ENCODE assay signal across 23 cellular contexts in genomic region chr3:157488144-157488543, GRCh38. TPM values are rescaled to one million over a fixed set of nuclear protein-coding genes. Genes with fewer than 3 reads are reported as not detected.
DNase-seq lines count a peak whose midpoint lies in the region; ATAC-seq, FAIRE-seq and TF ChIP-seq lines count a peak whose summit lies in the region.
"Had no signal": no experiment of that assay in that cellular context is flagged by ENCODE, and none has a peak within 500 bp of the region (broad histone marks: within the 10 kb centered on the region; RNA-seq: fewer than 3 reads in every experiment).

No MANE protein-coding gene starts in this region.

- no peak overlapping the region for H2AFZ ChIP-seq in endothelial cell of umbilical vein (ENCODE audit: low read depth, low read length)
- H2AFZ ChIP-seq: GM23338 had no signal

- intact Hi-C loops in endothelial cell of umbilical vein (cut with micrococcal nuclease) (no loop called here), Caco-2 (cut with micrococcal nuclease; ENCODE audit: unreplicated experiment) (no loop called here), kidney (cut with DNase I) (no loop called here), lower lobe of right lung (cut with DNase I) (no loop called here)

- TF ChIP-seq POLR2A in endothelial cell of umbilical vein (IDR thresholded peaks at IDR 0.05; ENCODE audit: low read depth, low read length), result peak; percentile 10

- no peaks in the 10 kb centered on the region for H4K20me1 ChIP-seq in endothelial cell of umbilical vein (replicated peaks; ENCODE audit: control insufficient read depth, extremely low read depth, insufficient read depth, low read length)

- H3K79me2 ChIP-seq in endothelial cell of umbilical vein (ENCODE audit: control insufficient read depth, insufficient read depth, low read length), result peaks cover 90% of the 10 kb centered on the region

- H3K4me3 ChIP-seq in endothelial cell of umbilical vein (replicated peaks in 1 of 3; ENCODE audit: insufficient read depth in 1 of 3, low read depth in 1 of 3, low read length in 3 of 3) (no peak overlapping the region), Caco-2 (ENCODE audit: low read depth, low read length) (no peak overlapping the region), kidney (ENCODE audit: low read length in 2 of 2) (no peak overlapping the region), lower lobe of right lung (no peak overlapping the region)
- H3K4me3 ChIP-seq: GM23338, HAP-1 had no signal

- no peak for ATAC-seq in lower lobe of right lung
- ATAC-seq: GM23338 had no signal

- CTCF ChIA-PET in endothelial cell of umbilical vein (lab: Charles Lee), result no interaction called here
- CTCF ChIA-PET in Caco-2 (lab: Charles Lee), result no interaction called here

- peak overlapping the region; percentile 42; the same call in 1 of the 2 replicates for H3K27ac Mint-ChIP-seq in HFFc6
- no peak overlapping the region for H3K27ac Mint-ChIP-seq in Caco-2 (ENCODE audit: unreplicated experiment)
- H3K27ac Mint-ChIP-seq: GM23338 had no signal

- H3K27me3 Mint-ChIP-seq in HFFc6 (ENCODE audit: insufficient read depth) (no peaks in the 10 kb centered on the region), Caco-2 (ENCODE audit: insufficient read depth, unreplicated experiment) (no peaks in the 10 kb centered on the region)

- TF ChIP-seq CTCF in HFFc6 (IDR thresholded peaks at IDR 0.05) (no peak), endothelial cell of umbilical vein (IDR thresholded peaks at IDR 0.05; ENCODE audit: extremely low read depth in 1 of 2, insufficient read depth in 1 of 2, low read depth in 1 of 2, low read length in 2 of 2) (no peak), Caco-2 (IDR thresholded peaks at IDR 0.05; ENCODE audit: insufficient read depth in 1 of 2, low read depth in 1 of 2, low read length in 1 of 2, severe bottlenecking in 1 of 2, unreplicated experiment in 1 of 2) (no peak), kidney (IDR thresholded peaks at IDR 0.05; ENCODE audit: borderline replicate concordance, extremely low read depth, insufficient read depth) (no peak), lower lobe of right lung (IDR thresholded peaks at IDR 0.05) (no peak)

- DNase-seq in HFFc6, result no peak
- DNase-seq in RKO (ENCODE audit: low spot score), result peak; percentile 41
- peak; percentile 34 for DNase-seq in endothelial cell of umbilical vein (ENCODE audit: low read depth, low spot score)
- DNase-seq in Caco-2, result no peak
- no peak for DNase-seq in frontal cortex (ENCODE audit: low spot score in 2 of 2)
- no peak for DNase-seq in kidney
- no peak for DNase-seq in lower lobe of right lung
- DNase-seq: BE2C; Calu3; CD8-positive, alpha-beta memory T cell; DMS153; DND-41; NCI-H1092; NCI-H1436; NCI-H187 treated with DMSO at 0.1 percent for 48 hours; NCI-H446; NCI-H524 treated with DMSO at 0.1 percent for 48 hours; NCI-H774; SHP77 treated with DMSO at 0.1 percent for 48 hours had no signal

- dilution Hi-C loops in endothelial cell of umbilical vein (cut with MboI; ENCODE audit: extremely low pct_ligation_motif_present, low sequenced_read_pairs), result no loop called here

- H3K4me1 Mint-ChIP-seq in HFFc6 (ENCODE audit: low read depth), result peaks cover 42% of the 10 kb centered on the region
- H3K4me1 Mint-ChIP-seq in Caco-2 (ENCODE audit: low read depth, unreplicated experiment), result no peaks in the 10 kb centered on the region
- H3K4me1 Mint-ChIP-seq: CD8-positive, alpha-beta memory T cell had no signal

- H3K9me1 ChIP-seq in endothelial cell of umbilical vein (replicated peaks; ENCODE audit: control insufficient read depth, extremely low read depth, insufficient read depth, low read length), result no peaks in the 10 kb centered on the region

- H3K9me3 ChIP-seq in endothelial cell of umbilical vein (replicated peaks; ENCODE audit: control insufficient read depth, insufficient read depth, low read length), result no peaks in the 10 kb centered on the region
- no peaks in the 10 kb centered on the region for H3K9me3 ChIP-seq in Caco-2
- H3K9me3 ChIP-seq in kidney (ENCODE audit: control insufficient read depth in 1 of 2, low read length in 2 of 2), result no peaks in the 10 kb centered on the region
- no peaks in the 10 kb centered on the region for H3K9me3 ChIP-seq in lower lobe of right lung
- H3K9me3 ChIP-seq: BE2C, HAP-1 had no signal

- H3K36me3 Mint-ChIP-seq in HFFc6 (ENCODE audit: low read depth) (peaks cover 48% of the 10 kb centered on the region), Caco-2 (ENCODE audit: insufficient read depth, unreplicated experiment) (no peaks in the 10 kb centered on the region)
- H3K36me3 Mint-ChIP-seq: CD14-positive monocyte; CD8-positive, alpha-beta memory T cell had no signal

- H3K9me3 Mint-ChIP-seq in HFFc6 (no peaks in the 10 kb centered on the region), Caco-2 (ENCODE audit: unreplicated experiment) (no peaks in the 10 kb centered on the region)
- H3K9me3 Mint-ChIP-seq: CD8-positive, alpha-beta memory T cell; GM23338 had no signal

- H3K9ac ChIP-seq in endothelial cell of umbilical vein (replicated peaks; ENCODE audit: extremely low read depth, insufficient read depth, low read length), result no peak overlapping the region
- no peak overlapping the region for H3K9ac ChIP-seq in kidney (ENCODE audit: low read length in 2 of 2)

- H3K27ac ChIP-seq in endothelial cell of umbilical vein (ENCODE audit: insufficient read depth, low read depth, low read length), result no peak overlapping the region
- H3K27ac ChIP-seq in kidney (ENCODE audit: low read depth in 2 of 2, low read length in 2 of 2), result no peak overlapping the region
- H3K27ac ChIP-seq in lower lobe of right lung, result no peak overlapping the region

- H3K27me3 ChIP-seq in endothelial cell of umbilical vein (ENCODE audit: control insufficient read depth in 2 of 2, insufficient read depth in 2 of 2, low read length in 2 of 2), result no peaks in the 10 kb centered on the region
- no peaks in the 10 kb centered on the region for H3K27me3 ChIP-seq in Caco-2 (replicated peaks; ENCODE audit: control insufficient read depth, insufficient read depth, low read length)
- no peaks in the 10 kb centered on the region for H3K27me3 ChIP-seq in lower lobe of right lung (ENCODE audit: low read depth)

- peaks cover 16% of the 10 kb centered on the region for H3K4me1 ChIP-seq in endothelial cell of umbilical vein (ENCODE audit: control insufficient read depth, extremely low read depth, insufficient read depth, low read length)
- peaks cover 5% of the 10 kb centered on the region; the same call in 1 of the 2 replicates for H3K4me1 ChIP-seq in Caco-2
- peaks cover 0 to 2% of the 10 kb centered on the region in 2 donors for H3K4me1 ChIP-seq in kidney (ENCODE audit: control insufficient read depth in 1 of 2, insufficient read depth in 1 of 2, low read depth in 1 of 2, low read length in 2 of 2)
- no peaks in the 10 kb centered on the region for H3K4me1 ChIP-seq in lower lobe of right lung
- H3K4me1 ChIP-seq: BE2C, HAP-1 had no signal

- no peak overlapping the region for H3K4me2 ChIP-seq in endothelial cell of umbilical vein (ENCODE audit: insufficient read depth, low read length)
- H3K4me2 ChIP-seq: GM23338 had no signal

- H3K4me3 Mint-ChIP-seq in HFFc6 (no peak overlapping the region), Caco-2 (ENCODE audit: unreplicated experiment) (no peak overlapping the region)
- H3K4me3 Mint-ChIP-seq: CD14-positive monocyte; CD8-positive, alpha-beta memory T cell; GM23338 had no signal

- POLR2A ChIA-PET in endothelial cell of umbilical vein (lab: Charles Lee) (no interaction called here), Caco-2 (lab: Charles Lee) (interaction anchor here (0.7 kb wide), 1 partner anchor 340 kb away, joined by 8 read pairs; no protein-coding TSS in a partner anchor)

- BruUV-seq in endothelial cell of umbilical vein (replicated peaks; lab: Mats Ljungman, UMichigan) (no TSS peak), Caco-2 (replicated peaks; lab: Mats Ljungman, UMichigan) (no TSS peak)

- no peak for FAIRE-seq in endothelial cell of umbilical vein (lab: Jason Lieb, UNC)
- FAIRE-seq in frontal cortex (lab: Jason Lieb, UNC), result no peak
- no peak for FAIRE-seq in kidney (lab: Jason Lieb, UNC)

- peaks cover 0 to 10% of the 10 kb centered on the region in 2 experiments for H3K36me3 ChIP-seq in endothelial cell of umbilical vein (ENCODE audit: control insufficient read depth in 2 of 2, extremely low read depth in 1 of 2, insufficient read depth in 2 of 2, low read length in 2 of 2)
- no peaks in the 10 kb centered on the region for H3K36me3 ChIP-seq in Caco-2 (ENCODE audit: control insufficient read depth, insufficient read depth, low read length)
- H3K36me3 ChIP-seq in kidney (ENCODE audit: control insufficient read depth in 1 of 2, insufficient read depth in 2 of 2, low read length in 2 of 2), result no peaks in the 10 kb centered on the region
- no peaks in the 10 kb centered on the region for H3K36me3 ChIP-seq in lower lobe of right lung
- H3K36me3 ChIP-seq: BE2C, HAP-1 had no signal

RNA-seq across cellular contexts. Expression of gene VEPH1, which starts 15.1 kb away (rescaled TPM):
- total RNA-seq in HFFc6 (2021; fragmentation: NEBNext Ultra II Directional; extraction: Animal tissue kit (Norgen Biotek cat#: 25700)), result 10 to 100 TPM; 33.3 to 72.7 (median 63.8) TPM
- total RNA-seq in endothelial cell of umbilical vein (136 and 142 TPM in 2 replicates), Caco-2 (2022) (11.0 and 12.0 TPM in 2 replicates), frontal cortex (13.0 TPM), kidney (17.8 TPM), lower lobe of right lung (116 TPM)
- polyA plus RNA-seq in endothelial cell of umbilical vein (36.7 and 42.9 TPM in 2 replicates), kidney (ENCODE audit: insufficient read depth, low read depth, low replicate concordance) (29.2 TPM)
- 58.8 and 61.9 TPM in 2 replicates for polyA plus RNA-seq in endothelial cell of umbilical vein (2011; cell fraction: cytosol; rRNA removed)
- 103 and 121 TPM in 2 replicates for polyA plus RNA-seq in endothelial cell of umbilical vein (2011; cell fraction: nucleus; rRNA removed)
- 116 and 257 TPM in 2 replicates for polyA plus RNA-seq in endothelial cell of umbilical vein (2012)
- 178 and 183 TPM in 2 replicates for polyA minus RNA-seq in endothelial cell of umbilical vein
- polyA minus RNA-seq in endothelial cell of umbilical vein (2011; cell fraction: cytosol; rRNA and poly(A)+ RNA removed), result 6.1 TPM
- 416 and 737 TPM in 2 replicates for polyA minus RNA-seq in endothelial cell of umbilical vein (2011; cell fraction: nucleus; rRNA and poly(A)+ RNA removed)
- total RNA-seq: CD8-positive, alpha-beta memory T cell; T-helper 1 cell treated with Interleukin-12 subunit alpha and Interleukin-12 subunit beta and Interleukin-4 antibody, amounts not matched to agents 30 ng/mL and 1 ng/mL, for 36 hours had no signal
- polyA plus RNA-seq: CD8-positive, alpha-beta memory T cell had no signal

RNA-seq across cellular contexts. Expression of gene PTX3, which starts 51.5 kb away (rescaled TPM):
- total RNA-seq in HFFc6 (2021; fragmentation: NEBNext Ultra II Directional; extraction: Animal tissue kit (Norgen Biotek cat#: 25700)), result 10 to 100 TPM; 21.0 to 45.4 (median 44.5) TPM
- total RNA-seq in endothelial cell of umbilical vein, result 149 and 172 TPM in 2 replicates
- 122 and 131 TPM in 2 replicates for polyA plus RNA-seq in endothelial cell of umbilical vein
- polyA plus RNA-seq in endothelial cell of umbilical vein (2011; cell fraction: cytosol; rRNA removed), result 157 and 193 TPM in 2 replicates
- polyA plus RNA-seq in endothelial cell of umbilical vein (2011; cell fraction: nucleus; rRNA removed), result 90.1 and 137 TPM in 2 replicates
- 252 and 339 TPM in 2 replicates for polyA plus RNA-seq in endothelial cell of umbilical vein (2012)
- polyA minus RNA-seq in endothelial cell of umbilical vein, result 178 and 192 TPM in 2 replicates
- polyA minus RNA-seq in endothelial cell of umbilical vein (2011; cell fraction: cytosol; rRNA and poly(A)+ RNA removed), result 0.51 TPM
- 35.4 and 48.3 TPM in 2 replicates for polyA minus RNA-seq in endothelial cell of umbilical vein (2011; cell fraction: nucleus; rRNA and poly(A)+ RNA removed)
- 0.16 TPM in 1 of 2 replicates, not detected in the other for total RNA-seq in Caco-2 (2022)
- 16.7 TPM for total RNA-seq in frontal cortex
- 2.7 TPM for total RNA-seq in kidney
- polyA plus RNA-seq in kidney (ENCODE audit: insufficient read depth, low read depth, low replicate concordance), result 0.45 TPM
- total RNA-seq in lower lobe of right lung, result 3.2 TPM
- total RNA-seq: CD8-positive, alpha-beta memory T cell; T-helper 1 cell treated with Interleukin-12 subunit alpha and Interleukin-12 subunit beta and Interleukin-4 antibody, amounts not matched to agents 30 ng/mL and 1 ng/mL, for 36 hours had no signal

Comparison
In these comparisons a context has a peak if more than half of its experiments do, and no peak if none do; other contexts are left out.
1. DNase-seq: peak in RKO (single experiment) and endothelial cell of umbilical vein (single experiment); none in HFFc6 (single experiment), Caco-2 (0 of 2), frontal cortex (0 of 2), kidney (single experiment) and lower lobe of right lung (single experiment).